29 cellular contexts compared by ENCODE assay signal in the genomic region with DNA sequence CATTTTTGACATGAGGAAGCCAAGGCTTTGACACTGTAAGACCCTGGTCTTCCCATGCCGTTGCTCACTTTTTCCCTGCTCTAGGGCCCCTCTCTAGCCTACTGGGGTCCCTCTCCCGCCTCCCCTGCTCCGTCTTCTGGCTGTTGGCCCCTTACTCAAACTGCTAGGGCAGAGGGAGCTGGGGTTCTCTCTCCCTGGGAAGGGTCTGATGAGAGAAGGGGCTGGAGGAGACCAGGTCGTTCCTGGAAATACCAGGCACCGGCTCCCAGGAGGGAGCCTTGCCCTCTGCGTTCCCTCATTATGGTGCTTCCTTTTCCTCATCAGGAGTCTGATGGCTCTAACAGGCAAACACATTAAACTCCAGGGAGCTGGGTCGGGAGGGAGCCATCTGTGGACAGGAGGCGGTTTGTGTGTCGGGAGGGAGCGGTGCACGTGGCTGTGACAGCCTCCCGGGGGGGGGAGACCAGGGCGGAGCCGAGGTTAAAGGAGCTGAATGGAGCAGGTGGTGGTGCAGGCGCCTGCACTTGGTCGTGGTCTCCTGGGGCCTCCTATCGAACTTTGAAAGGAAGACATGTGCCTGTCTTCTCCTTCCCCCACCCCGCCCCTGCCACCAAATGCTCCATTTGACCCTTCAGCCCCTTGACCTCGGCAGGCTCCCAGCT. TPM values are rescaled to one million over a fixed set of nuclear protein-coding genes. Genes with fewer than 3 reads are reported as not detected.
DNase-seq lines count a peak whose midpoint lies in the region; TF ChIP-seq lines count a peak whose summit lies in the region.
"Had no signal": no experiment of that assay in that cellular context is flagged by ENCODE, and none has a peak within 500 bp of the region (broad histone marks: within the 10 kb centered on the region; RNA-seq: fewer than 3 reads in every experiment).

No MANE protein-coding gene starts in this region.

- no peak overlapping the region for H3K18ac ChIP-seq in neuronal stem cell (ENCODE audit: low read length)

- H3K14ac ChIP-seq in neuronal stem cell (ENCODE audit: low read length): peak overlapping the region; percentile 6

- no peak overlapping the region for H2BK120ac ChIP-seq in neuronal stem cell (ENCODE audit: low read depth, low read length)

- H3K36me3 ChIP-seq in Loucy (ENCODE audit: insufficient read depth, low read length) (peaks cover 43% of the 10 kb centered on the region), neuronal stem cell (replicated peaks in 1 of 2; ENCODE audit: control insufficient read depth in 2 of 2, insufficient read depth in 2 of 2, low read length in 2 of 2) (peaks cover 18 to 19% of the 10 kb centered on the region in 2 donors)
- H3K36me3 ChIP-seq: neural progenitor cell, prostate gland had no signal

- no peak overlapping the region for H2AK5ac ChIP-seq in neuronal stem cell (ENCODE audit: low read depth, low read length)

- no peak overlapping the region for H4K8ac ChIP-seq in neuronal stem cell (ENCODE audit: low read depth, low read length)

- no peak overlapping the region for H2BK15ac ChIP-seq in neuronal stem cell (ENCODE audit: low read length)

- H2BK12ac ChIP-seq in neuronal stem cell (ENCODE audit: low read length): no peak overlapping the region

- no peaks in the 10 kb centered on the region for H3K79me1 ChIP-seq in neuronal stem cell (ENCODE audit: low read depth, low read length)

- H2AFZ ChIP-seq in Loucy (ENCODE audit: low read length) (no peak overlapping the region), neuronal stem cell (ENCODE audit: low read length) (no peak overlapping the region)
- H2AFZ ChIP-seq: neural progenitor cell had no signal

- H3K27me3 ChIP-seq in Loucy (ENCODE audit: insufficient read depth, low read length, poor library complexity, severe bottlenecking) (no peaks in the 10 kb centered on the region), neuronal stem cell (ENCODE audit: control insufficient read depth in 3 of 3, insufficient read depth in 3 of 3, low read depth in 1 of 3, low read length in 3 of 3) (no peaks in the 10 kb centered on the region)
- H3K27me3 ChIP-seq: esophagus squamous epithelium, neural progenitor cell, thyroid gland had no signal

- no peak overlapping the region for H4K91ac ChIP-seq in neuronal stem cell (ENCODE audit: low read depth, low read length, poor library complexity)

- no peak overlapping the region for H3K27ac ChIP-seq in neuronal stem cell (replicated peaks; ENCODE audit: low read length)
- H3K27ac ChIP-seq: 22Rv1, esophagus squamous epithelium, lower lobe of right lung, neural progenitor cell, prostate gland, SK-N-MC, thyroid gland had no signal

- H3K4ac ChIP-seq in neuronal stem cell (ENCODE audit: low read length): no peak overlapping the region

- H4K20me1 ChIP-seq in Loucy (ENCODE audit: insufficient read depth, low read length, poor library complexity, severe bottlenecking): no peaks in the 10 kb centered on the region

- no CpG with 5 or more reads among the region's 19 CpGs for WGBS in neuronal stem cell (ENCODE audit: extremely low coverage in 2 of 2, insufficient read length in 2 of 2, insufficient replicate concordance in 1 of 2), 2 donors

- H3K79me2 ChIP-seq in Loucy (ENCODE audit: insufficient read depth, low read length): peaks cover 88% of the 10 kb centered on the region

- no peak overlapping the region for H3K23ac ChIP-seq in neuronal stem cell (ENCODE audit: low read depth, low read length, poor library complexity)

- peak overlapping the region; percentile 79 for H2BK5ac ChIP-seq in neuronal stem cell (ENCODE audit: low read length)

- DNase-seq in NCI-H1417 (lab: John Stamatoyannopoulos, UW) (peak; percentile 32 to 61 (median 51)), NCI-H1417 treated with DMSO at 0.1 percent for 48 hours (lab: John Stamatoyannopoulos, UW) (no peak), SK-N-DZ (ENCODE audit: low spot score) (peak; percentile 20), neuronal stem cell (ENCODE audit: low spot score) (no peak), occipital lobe (lab: John Stamatoyannopoulos, UW) (no peak), RKO (ENCODE audit: low spot score) (no peak), posterior vena cava (ENCODE audit: low spot score) (no peak)
- DNase-seq: activated CD4-positive, alpha-beta T cell treated with anti-CD3 and anti-CD28 coated beads, Interleukin-2, amount 10 ng/mL, durations not matched to agents 24 days and 14 days; activated CD8-positive, alpha-beta memory T cell treated with anti-CD3 and anti-CD28 coated beads, Interleukin-2, amount 10 ng/mL, durations not matched to agents 7 days and 5 days; activated naive CD4-positive, alpha-beta T cell treated with anti-CD3 and anti-CD28 coated beads, Interleukin-2, amount 10 ng/mL, durations not matched to agents 7 days and 5 days; amniotic stem cell; CD4-positive, alpha-beta memory T cell; DMS53; esophagus squamous epithelium; GOT3; hippocampal formation; KG1; lower lobe of right lung; NCI-H187 treated with DMSO at 0.1 percent for 48 hours; NCI-H446; stimulated activated naive CD8-positive, alpha-beta T cell treated with anti-CD3 and anti-CD28 coated beads, Interleukin-15, amount 100 ng/mL, for 72 hours; thyroid gland had no signal

- no peaks in the 10 kb centered on the region for H3K9me2 ChIP-seq in Loucy (replicated peaks; ENCODE audit: low read depth, low read length)

- intact Hi-C loops in posterior vena cava (cut with DNase I): no loop called here

- no peaks in the 10 kb centered on the region for H3F3A ChIP-seq in Loucy (ENCODE audit: low read depth)

- H3K4me2 ChIP-seq in Loucy (ENCODE audit: low read depth, low read length, poor library complexity, severe bottlenecking) (peak overlapping the region; percentile 76), neuronal stem cell (ENCODE audit: insufficient read depth, low read length, poor library complexity, severe bottlenecking) (no peak overlapping the region)
- H3K4me2 ChIP-seq: neural progenitor cell had no signal

- no peak for TF ChIP-seq CTCF in Loucy (conservative IDR thresholded peaks at IDR 0.05; ENCODE audit: low read length)

- H3K4me1 ChIP-seq in Loucy (ENCODE audit: insufficient read depth, low read length, poor library complexity, severe bottlenecking) (peaks cover 83% of the 10 kb centered on the region), neuronal stem cell (ENCODE audit: control insufficient read depth in 2 of 2, insufficient read depth in 1 of 2, low read depth in 1 of 2, low read length in 2 of 2) (peaks cover 0 to 13% of the 10 kb centered on the region in 2 donors)
- H3K4me1 ChIP-seq: lower lobe of right lung, prostate gland, thyroid gland had no signal

- peak overlapping the region; percentile 63 for H3K4me3 ChIP-seq in Loucy (ENCODE audit: low read length, poor library complexity, severe bottlenecking)
- no peak overlapping the region for H3K4me3 ChIP-seq in neuronal stem cell (ENCODE audit: low read length in 2 of 2)
- H3K4me3 ChIP-seq: esophagus squamous epithelium, lower lobe of right lung, neural progenitor cell, prostate gland, SK-N-MC, thyroid gland had no signal

- H3K9ac ChIP-seq in Loucy (ENCODE audit: low read depth, low read length, poor library complexity, severe bottlenecking): peak overlapping the region; percentile 86
- H3K9ac ChIP-seq in neuronal stem cell (ENCODE audit: low read depth, low read length, poor library complexity): no peak overlapping the region
- H3K9ac ChIP-seq: neural progenitor cell had no signal

- H3K9me3 ChIP-seq in Loucy (ENCODE audit: insufficient read depth, low read depth, low read length): no peaks in the 10 kb centered on the region
- no peaks in the 10 kb centered on the region for H3K9me3 ChIP-seq in neuronal stem cell (replicated peaks in 1 of 2; ENCODE audit: control insufficient read depth in 2 of 2, insufficient read depth in 1 of 2, low read depth in 1 of 2, low read length in 2 of 2)
- H3K9me3 ChIP-seq: esophagus squamous epithelium, lower lobe of right lung, prostate gland, thyroid gland had no signal

RNA-seq across cellular contexts. Expression of gene LHX4, which starts 35.4 kb away (rescaled TPM):
- 0.50 and 0.63 TPM in 2 replicates for polyA plus RNA-seq in SK-N-DZ (2014; cell fraction: cytosol; rRNA removed)
- polyA plus RNA-seq in SK-N-DZ (2014; cell fraction: nucleus; rRNA removed): 1.0 and 3.1 TPM in 2 replicates
- polyA plus RNA-seq in neuronal stem cell (2013, experiment 1 of 2): 0.06 TPM
- 0.08 TPM for polyA plus RNA-seq in neuronal stem cell (2013, experiment 2 of 2)
- 0.31 TPM for total RNA-seq in occipital lobe
- total RNA-seq in posterior vena cava: not detected
- total RNA-seq: activated CD4-positive, alpha-beta T cell treated with anti-CD3 and anti-CD28 coated beads, Interleukin-2, amount 10 ng/mL, durations not matched to agents 24 days and 14 days; activated CD8-positive, alpha-beta memory T cell treated with anti-CD3 and anti-CD28 coated beads, Interleukin-2, amount 10 ng/mL, durations not matched to agents 7 days and 5 days; CD4-positive, alpha-beta memory T cell; frontal cortex; lower lobe of right lung; prostate gland; thyroid gland had no signal
- polyA plus RNA-seq: keratinocyte had no signal

RNA-seq across cellular contexts. Expression of gene QSOX1, which starts 40.0 kb away (rescaled TPM):
- 26.7 and 41.3 TPM in 2 replicates for polyA plus RNA-seq in SK-N-DZ (2014; cell fraction: cytosol; rRNA removed)
- polyA plus RNA-seq in SK-N-DZ (2014; cell fraction: nucleus; rRNA removed): 26.5 and 27.6 TPM in 2 replicates
- polyA plus RNA-seq in neuronal stem cell (2013, experiment 1 of 2): 31.6 TPM
- 30.8 TPM for polyA plus RNA-seq in neuronal stem cell (2013, experiment 2 of 2)
- total RNA-seq in occipital lobe (20.0 TPM), posterior vena cava (100 to 1,000 TPM in 1 of 2 donors, 10 to 100 TPM in 1; 80.3 to 104 TPM)

Comparison
In these comparisons a context has a peak if more than half of its experiments do, and no peak if none do; other contexts are left out.
1. DNase-seq: peak in NCI-H1417 (3 of 3) and SK-N-DZ (single experiment); none in NCI-H1417 treated with DMSO at 0.1 percent for 48 hours (single experiment), neuronal stem cell (single experiment), occipital lobe (single experiment), RKO (single experiment) and posterior vena cava (single experiment).